23 cellular contexts compared by ENCODE assay signal in the genomic region with DNA sequence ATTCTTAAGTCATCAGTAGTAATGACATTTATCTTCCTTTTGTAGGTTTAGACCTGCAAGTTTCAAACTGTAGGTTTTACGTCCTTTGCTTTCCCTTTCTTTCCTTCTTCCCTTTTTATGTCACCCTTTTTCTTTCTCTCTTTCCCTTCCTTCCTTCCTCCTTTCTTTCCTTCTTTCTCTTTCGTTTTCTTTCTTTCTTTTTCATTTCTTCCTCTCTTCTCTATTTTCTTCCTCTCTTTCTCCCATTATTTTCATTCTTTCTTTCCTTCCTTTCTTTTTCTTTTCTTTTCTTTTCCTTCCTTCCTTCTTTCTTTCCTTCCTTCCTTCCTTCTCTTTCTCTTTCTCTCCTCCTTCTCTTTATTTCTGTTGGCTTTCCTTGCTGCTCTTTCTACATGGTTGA.
"Had no signal": no experiment of that assay in that cellular context is flagged by ENCODE, and none has a peak within 500 bp of the region (broad histone marks: within the 10 kb centered on the region; RNA-seq: fewer than 3 reads in every experiment).

No MANE protein-coding gene starts in this region.

- ATAC-seq: HepG2 had no signal

- H3K4me1 ChIP-seq: SJSA1 had no signal

- H3K27me3 ChIP-seq: SJSA1 had no signal

- H3K27ac ChIP-seq: KMS-11, SJSA1, SK-N-MC had no signal

- H3K9me3 ChIP-seq: SJSA1 had no signal

- DNase-seq: IMR-90; Kasumi-1; MM.1S; NCI-H1092 treated with DMSO at 0.1 percent for 48 hours; NCI-H1436; NCI-H187; NCI-H2029; NCI-H2081 treated with DMSO at 0.1 percent for 48 hours; NCI-H2171; NCI-H226; NCI-H446; NCI-H510A; NCI-H524 treated with DMSO at 0.1 percent for 48 hours; NCI-H69; NCI-H774; NK-92 treated with Interleukin-12 subunit alpha and Interleukin-12 subunit beta, amount 100 ng/mL, for 24 hours; Right ventricle myocardium superior; RPMI8226; SIG-M5 had no signal

- H3K4me3 ChIP-seq: SJSA1, SK-N-MC had no signal

- H3K36me3 ChIP-seq: SJSA1 had no signal
